ENCODE assay signal across 22 cellular contexts in the genomic region with DNA sequence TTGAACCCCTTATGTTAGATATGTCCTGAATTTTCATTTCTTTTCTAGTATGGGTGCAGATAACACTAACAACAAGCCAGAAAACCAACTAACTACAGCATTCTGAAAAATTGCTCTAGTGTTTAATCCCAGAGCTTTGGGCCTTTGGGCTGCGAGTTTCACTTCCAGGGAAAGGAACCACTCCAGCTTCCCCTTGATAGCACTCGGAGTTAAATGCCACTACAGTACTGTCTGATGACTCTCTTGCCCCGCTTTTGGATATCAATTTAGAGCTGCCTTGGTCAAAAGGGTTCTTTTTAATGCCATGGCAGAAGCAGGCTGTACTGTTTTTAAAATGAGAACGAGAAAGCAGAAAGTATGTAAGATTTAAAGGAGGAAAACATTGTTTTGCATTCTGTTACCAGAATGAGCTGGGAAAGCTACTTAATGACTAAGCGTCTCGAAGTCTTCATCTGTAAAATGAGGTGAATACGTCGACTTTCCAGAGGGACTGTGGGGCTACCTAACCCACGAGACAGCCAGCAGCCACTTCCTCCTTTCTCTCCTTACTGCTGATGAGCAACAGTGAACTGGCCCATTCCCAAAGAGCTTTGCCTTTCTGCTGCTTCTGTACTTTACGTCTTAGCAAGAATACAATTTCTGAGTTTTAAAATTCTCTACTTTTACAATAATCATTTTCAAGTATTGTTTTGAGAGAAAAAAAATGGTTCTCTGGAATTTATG.
A peak's percentile ranks its signal among the peaks of the same experiment; 100 is the strongest.
DNase-seq lines count a peak whose midpoint lies in the region; ATAC-seq and TF ChIP-seq lines count a peak whose summit lies in the region.
"Had no signal": no experiment of that assay in that cellular context is flagged by ENCODE, and none has a peak within 500 bp of the region (broad histone marks: within the 10 kb centered on the region; RNA-seq: fewer than 3 reads in every experiment).

No MANE protein-coding gene starts in this region.

- intact Hi-C loops in Right ventricle myocardium superior (cut with DNase I), result no loop called here

- H3K4me1 ChIP-seq in right atrium auricular region (peaks cover 0 to 56% of the 10 kb centered on the region in 2 donors), BE2C (no peaks in the 10 kb centered on the region)
- H3K4me1 ChIP-seq: A549 had no signal

- DNase-seq in right atrium auricular region (ENCODE audit: low spot score) (no peak), Right ventricle myocardium superior (no peak), astrocyte of the hippocampus (ENCODE audit: low read depth, low spot score) (peak; percentile 39), medulla oblongata (ENCODE audit: extremely low spot score) (peak; percentile 54), BE2C (no peak), AG08395 (ENCODE audit: low spot score) (no peak), inferior parietal cortex (ENCODE audit: extremely low spot score) (no peak)
- DNase-seq: activated CD4-positive, alpha-beta T cell treated with anti-CD3 and anti-CD28 coated beads, Interleukin-2, amount 50 U/mL, for 48 hours; amniotic stem cell; effector memory CD4-positive, alpha-beta T cell; GF-D8; H9; hypothalamus; NCI-H1092 treated with DMSO at 0.1 percent for 48 hours; NCI-H510A; NK-92 treated with Interleukin-12 subunit alpha and Interleukin-12 subunit beta, amount 100 ng/mL, for 24 hours; stimulated activated CD4-positive, alpha-beta T cell treated with anti-CD3 and anti-CD28 coated beads, Interleukin-12 subunit alpha, Interleukin-12 subunit beta, amount 100 ng/mL, for 4 hours; stimulated activated CD8-positive, alpha-beta memory T cell treated with anti-CD3 and anti-CD28 coated beads, Interleukin-4, amount 100 ng/mL, for 48 hours; T-cell had no signal

- no peaks in the 10 kb centered on the region for H3K36me3 ChIP-seq in right atrium auricular region
- H3K36me3 ChIP-seq in BE2C, result no peaks in the 10 kb centered on the region
- H3K36me3 ChIP-seq: vagina had no signal

- ATAC-seq in Right ventricle myocardium superior (ENCODE audit: poor library complexity) (no peak), GM19397 (IDR thresholded peaks at IDR 0.05; ENCODE audit: unreplicated experiment) (no peak)
- ATAC-seq: A549, T-cell had no signal

- H3K9me3 ChIP-seq in right atrium auricular region, result peaks cover 0 to 7% of the 10 kb centered on the region in 2 donors
- H3K9me3 ChIP-seq in BE2C, result no peaks in the 10 kb centered on the region; the same call in 1 of the 2 replicates
- H3K9me3 ChIP-seq: vagina had no signal

- H3K27ac ChIP-seq in right atrium auricular region, result peak overlapping the region; percentile 46 to 49
- H3K27ac ChIP-seq: A549, vagina had no signal

- TF ChIP-seq CTCF in right atrium auricular region (IDR thresholded peaks at IDR 0.05), result no peak
- no peak for TF ChIP-seq CTCF in BE2C (IDR thresholded peaks at IDR 0.05; ENCODE audit: low read depth, low read length)

- no peaks in the 10 kb centered on the region for H3K27me3 ChIP-seq in right atrium auricular region
- no peaks in the 10 kb centered on the region for H3K27me3 ChIP-seq in BE2C
- H3K27me3 ChIP-seq: vagina had no signal

- H3K4me3 ChIP-seq in right atrium auricular region, result no peak overlapping the region
- H3K4me3 ChIP-seq in BE2C (ENCODE audit: low read depth, low read length), result no peak overlapping the region
- H3K4me3 ChIP-seq: A549, vagina had no signal

Comparison
In these comparisons a context has a peak if more than half of its experiments do, and no peak if none do; other contexts are left out.
1. DNase-seq: peak in astrocyte of the hippocampus (single experiment) and medulla oblongata (single experiment); none in right atrium auricular region (single experiment), Right ventricle myocardium superior (single experiment), BE2C (single experiment), AG08395 (single experiment) and inferior parietal cortex (single experiment).